ENCODE assay signal across 8 cellular contexts in the genomic region with DNA sequence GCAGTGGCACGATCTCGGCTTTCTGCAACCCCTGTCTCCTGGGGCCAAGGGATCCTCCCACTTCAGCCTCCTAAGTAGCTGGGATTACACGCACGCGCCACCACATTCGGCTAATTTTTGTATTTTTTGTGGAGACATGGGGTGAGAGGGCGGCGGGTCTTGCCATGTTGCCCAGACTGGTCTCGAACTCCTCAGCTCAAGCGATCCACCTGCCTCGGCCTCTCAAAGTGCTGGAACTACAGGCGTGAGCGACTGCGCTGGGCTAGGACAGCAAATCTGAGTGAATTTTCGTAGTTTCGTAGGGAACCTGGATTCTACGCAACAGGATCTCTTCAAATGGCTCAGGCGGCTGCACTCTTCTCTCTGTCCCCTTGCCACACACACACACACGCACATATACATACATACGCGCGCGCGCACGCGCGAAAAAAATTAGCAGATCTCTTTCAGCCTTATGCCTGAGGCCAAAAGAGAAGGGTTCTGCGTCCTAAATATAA. TPM values are rescaled to one million over a fixed set of nuclear protein-coding genes. Genes with fewer than 3 reads are reported as not detected.
DNase-seq lines count a peak whose midpoint lies in the region; ATAC-seq and TF ChIP-seq lines count a peak whose summit lies in the region.

No MANE protein-coding gene starts in this region.

- peaks cover 11 to 16% (median 15%) of the 10 kb centered on the region in 3 donors for H3K4me1 Mint-ChIP-seq in IgD-negative memory B cell

- ATAC-seq in left lung (no peak), upper lobe of left lung (ENCODE audit: low FRiP score in 2 of 2) (no peak)

- TF ChIP-seq CTCF in AG10803 (conservative IDR thresholded peaks at IDR 0.05; ENCODE audit: low read length), result no peak
- TF ChIP-seq CTCF in ascending aorta (IDR thresholded peaks at IDR 0.05), result no peak
- TF ChIP-seq CTCF in left lung (IDR thresholded peaks at IDR 0.05), result no peak
- no peak for TF ChIP-seq CTCF in upper lobe of left lung (IDR thresholded peaks at IDR 0.05)

- H3K4me1 ChIP-seq in ascending aorta (peaks cover 10% of the 10 kb centered on the region in 2 donors), left lung (peaks cover 6 to 40% of the 10 kb centered on the region in 2 donors), upper lobe of left lung (peaks cover 12 to 31% (median 26%) of the 10 kb centered on the region in 4 donors)

- H3K9me3 ChIP-seq in ascending aorta (no peaks in the 10 kb centered on the region), left lung (no peaks in the 10 kb centered on the region), upper lobe of left lung (no peaks in the 10 kb centered on the region)

- no peak for TF ChIP-seq POLR2A in upper lobe of left lung (IDR thresholded peaks at IDR 0.05)

- H3K27ac ChIP-seq in ascending aorta (peak overlapping the region; percentile 67 to 86), left lung (peak overlapping the region; percentile 47 to 82), upper lobe of left lung (peak overlapping the region in 3 of 4 donors; percentile 40 to 90 (median 88))

- peak overlapping the region; percentile 60 to 98 (median 96) for H3K4me3 Mint-ChIP-seq in IgD-negative memory B cell

- H3K9me3 Mint-ChIP-seq in IgD-negative memory B cell, result no peaks in the 10 kb centered on the region

- H3K27ac Mint-ChIP-seq in IgD-negative memory B cell, result peak overlapping the region in 2 of 3 donors; percentile 97 to 99

- H3K36me3 ChIP-seq in ascending aorta (no peaks in the 10 kb centered on the region), left lung (peaks cover 0 to 6% of the 10 kb centered on the region in 2 donors), upper lobe of left lung (peaks cover 0 to 13% (median 2%) of the 10 kb centered on the region in 4 donors)

- H3K27me3 Mint-ChIP-seq in IgD-negative memory B cell, result peaks cover 3% of the 10 kb centered on the region

- 69 to 74% methylated on average over 28 of the region's 28 CpGs for WGBS in upper lobe of left lung, 2 donors

- DNase-seq in AG10803 (ENCODE audit: low read depth), result no peak
- DNase-seq in ascending aorta (ENCODE audit: low spot score in 2 of 2), result no peak
- no peak for DNase-seq in left lung
- no peak for DNase-seq in upper lobe of left lung
- DNase-seq in DMS 273 (lab: John Stamatoyannopoulos, UW; ENCODE audit: unreplicated experiment), result no peak
- no peak for DNase-seq in RKO (ENCODE audit: low spot score)
- DNase-seq in NCI-H446 (lab: John Stamatoyannopoulos, UW), result no peak

- H3K4me3 ChIP-seq in AG10803 (ENCODE audit: low read length) (peak overlapping the region; percentile 60), ascending aorta (peak overlapping the region; percentile 76 to 87), left lung (peak overlapping the region; percentile 74 to 86), upper lobe of left lung (peak overlapping the region in 3 of 4 donors; percentile 80 to 88 (median 84))

- peaks cover 2% of the 10 kb centered on the region for H3K36me3 Mint-ChIP-seq in IgD-negative memory B cell

- intact Hi-C loops in ascending aorta (cut with DNase I), result loop anchor here (1.0 to 2.0 kb wide), 4 partner anchors 20 to 92 kb away; partner anchors contain the start of genes IRGQ and ZNF576
- intact Hi-C loops in left lung (cut with DNase I), result no loop called here

- no peaks in the 10 kb centered on the region for H3K27me3 ChIP-seq in ascending aorta
- H3K27me3 ChIP-seq in left lung, result no peaks in the 10 kb centered on the region
- no peaks in the 10 kb centered on the region for H3K27me3 ChIP-seq in upper lobe of left lung

- TF ChIP-seq EP300 in upper lobe of left lung (IDR thresholded peaks at IDR 0.05), result no peak

RNA-seq across cellular contexts. Expression of gene PINLYP, which starts 0.4 kb away (rescaled TPM):
- not detected for polyA plus RNA-seq in IgD-negative memory B cell
- total RNA-seq in ascending aorta, result 2.2 TPM
- 1 to 10 TPM; 6.2 to 7.1 TPM for total RNA-seq in left lung
- 1 to 10 TPM; 1.8 to 9.4 (median 4.1) TPM for total RNA-seq in upper lobe of left lung

RNA-seq across cellular contexts. Expression of gene XRCC1, which starts 0.7 kb away (rescaled TPM):
- polyA plus RNA-seq in IgD-negative memory B cell, result 23.6 TPM
- total RNA-seq in ascending aorta (6.4 TPM), left lung (10 to 100 TPM; 25.2 to 30.6 TPM), upper lobe of left lung (10 to 100 TPM; 24.2 to 30.1 (median 26.4) TPM)

RNA-seq across cellular contexts. Expression of gene IRGQ, which starts 19.9 kb away (rescaled TPM):
- polyA plus RNA-seq in IgD-negative memory B cell, result 1.0 TPM
- total RNA-seq in ascending aorta (17.2 TPM), left lung (10 to 100 TPM; 22.0 to 27.6 TPM), upper lobe of left lung (10 to 100 TPM; 17.2 to 25.1 (median 23.2) TPM)

RNA-seq across cellular contexts. Expression of gene ZNF576, which starts 20.4 kb away (rescaled TPM):
- polyA plus RNA-seq in IgD-negative memory B cell, result 9.9 TPM
- total RNA-seq in ascending aorta (3.1 TPM), left lung (10 to 100 TPM; 11.5 to 14.4 TPM), upper lobe of left lung (10 to 100 TPM in 3 of 6 donors, 1 to 10 TPM in 3; 3.1 to 15.6 (median 7.8) TPM)

RNA-seq across cellular contexts. Expression of gene SRRM5, which starts 35.9 kb away (rescaled TPM):
- not detected for polyA plus RNA-seq in IgD-negative memory B cell
- 0.32 TPM for total RNA-seq in ascending aorta
- total RNA-seq in left lung, result under 1 TPM; 0.10 to 0.32 TPM
- 1 to 10 TPM in 2 of 6 donors, under 1 TPM in 3, not detected in 1; 0.17 to 2.1 (median 0.30) TPM for total RNA-seq in upper lobe of left lung
